In genomic region chr5:158998911-158999705, GRCh38 we compare ENCODE assay signal across 1 cellular context.
TF ChIP-seq lines count a peak whose summit lies in the region.

No MANE protein-coding gene starts in this region.

TF ChIP-seq in GM12878, 131 proteins besides CTCF, POLR2A, EP300 and RAD21 (continued from another document):
- no peak for TF ChIP-seq ZNF592 (IDR thresholded peaks at IDR 0.05)
